ENCODE assay signal across 25 cellular contexts in genomic region chr5:484556-484955, GRCh38. TPM values are rescaled to one million over a fixed set of nuclear protein-coding genes. Genes with fewer than 3 reads are reported as not detected.
DNase-seq lines count a peak whose midpoint lies in the region; ATAC-seq and TF ChIP-seq lines count a peak whose summit lies in the region.
"Had no signal": no experiment of that assay in that cellular context is flagged by ENCODE, and none has a peak within 500 bp of the region (broad histone marks: within the 10 kb centered on the region; RNA-seq: fewer than 3 reads in every experiment).

No MANE protein-coding gene starts in this region.

- TF ChIP-seq CTCF in natural killer cell (IDR thresholded peaks at IDR 0.05) = no peak
- TF ChIP-seq CTCF in heart left ventricle (IDR thresholded peaks at IDR 0.05) = no peak

- no peak for ATAC-seq in natural killer cell treated with Interleukin-12 subunit alpha and Interleukin-12 subunit beta and Interleukin-15 and Interleukin-18, amount 100 ng/mL, for 72 hours
- no peak for ATAC-seq in natural killer cell
- no peak for ATAC-seq in heart left ventricle

- no peak overlapping the region for H4K91ac ChIP-seq in neuronal stem cell (ENCODE audit: low read depth, low read length, poor library complexity)

- no peak overlapping the region for H2BK120ac ChIP-seq in neuronal stem cell (ENCODE audit: low read depth, low read length)

- H3K14ac ChIP-seq in neuronal stem cell (ENCODE audit: low read length) = no peak overlapping the region

- intact Hi-C loops in natural killer cell (cut with micrococcal nuclease) = no loop called here
- intact Hi-C loops in heart left ventricle (cut with DNase I) = no loop called here

- no CpG with 5 or more reads among the region's 24 CpGs for WGBS in neuronal stem cell (ENCODE audit: extremely low coverage in 2 of 2, insufficient read length in 2 of 2, insufficient replicate concordance in 1 of 2), 2 donors
- WGBS in heart left ventricle, 4 donors = 90 to 94% (median 92%) methylated on average over 22 to 24 of the region's 24 CpGs

- no peak overlapping the region for H3K4me3 ChIP-seq in BLaER1 treated with 17β-estradiol and CSF1 and Interleukin-3, amounts not matched to agents 10 nM and 100 nM
- H3K4me3 ChIP-seq in SJCRH30 (no peak overlapping the region), neuronal stem cell (ENCODE audit: low read length in 2 of 2) (peak overlapping the region in 1 of 2 donors; percentile 60), heart left ventricle (no peak overlapping the region)
- H3K4me3 ChIP-seq: GM12878 had no signal

- no peaks in the 10 kb centered on the region for H3K9me3 Mint-ChIP-seq in natural killer cell treated with Interleukin-12 subunit alpha and Interleukin-12 subunit beta and Interleukin-15 and Interleukin-18, amount 100 ng/mL, for 72 hours
- H3K9me3 Mint-ChIP-seq in natural killer cell = no peaks in the 10 kb centered on the region
- H3K9me3 Mint-ChIP-seq: CD4-positive, alpha-beta memory T cell; CD4-positive, CD25-positive, alpha-beta regulatory T cell; CD8-positive, alpha-beta memory T cell had no signal

- H3K4me2 ChIP-seq in BLaER1 treated with 17β-estradiol and CSF1 and Interleukin-3, amounts not matched to agents 10 nM and 100 nM = peak overlapping the region; percentile 80 to 97 (median 89); a peak in 19 of 22 replicates
- no peak overlapping the region for H3K4me2 ChIP-seq in neuronal stem cell (ENCODE audit: insufficient read depth, low read length, poor library complexity, severe bottlenecking)

- no peaks in the 10 kb centered on the region for H3K27me3 Mint-ChIP-seq in natural killer cell treated with Interleukin-12 subunit alpha and Interleukin-12 subunit beta and Interleukin-15 and Interleukin-18, amount 100 ng/mL, for 72 hours
- no peaks in the 10 kb centered on the region for H3K27me3 Mint-ChIP-seq in natural killer cell (ENCODE audit: low read depth in 2 of 2)

- peak overlapping the region; percentile 73 for H3K23ac ChIP-seq in neuronal stem cell (ENCODE audit: low read depth, low read length, poor library complexity)

- H2AK5ac ChIP-seq in neuronal stem cell (ENCODE audit: low read depth, low read length) = peak overlapping the region; percentile 46

- no peak overlapping the region for H2BK15ac ChIP-seq in neuronal stem cell (ENCODE audit: low read length)

- H3K27ac Mint-ChIP-seq in natural killer cell treated with Interleukin-12 subunit alpha and Interleukin-12 subunit beta and Interleukin-15 and Interleukin-18, amount 100 ng/mL, for 72 hours = no peak overlapping the region
- H3K27ac Mint-ChIP-seq in natural killer cell = no peak overlapping the region
- H3K27ac Mint-ChIP-seq: CD4-positive, alpha-beta memory T cell; CD8-positive, alpha-beta memory T cell had no signal

- no peak overlapping the region for H3K9ac ChIP-seq in BLaER1 treated with 17β-estradiol and CSF1 and Interleukin-3, amounts not matched to agents 10 nM and 100 nM
- no peak overlapping the region for H3K9ac ChIP-seq in neuronal stem cell (ENCODE audit: low read depth, low read length, poor library complexity)

- no peak overlapping the region for H4K8ac ChIP-seq in neuronal stem cell (ENCODE audit: low read depth, low read length)

- peak overlapping the region; percentile 66 for H3K4ac ChIP-seq in neuronal stem cell (ENCODE audit: low read length)

- no peak overlapping the region for H3K4me3 Mint-ChIP-seq in natural killer cell treated with Interleukin-12 subunit alpha and Interleukin-12 subunit beta and Interleukin-15 and Interleukin-18, amount 100 ng/mL, for 72 hours
- no peak overlapping the region for H3K4me3 Mint-ChIP-seq in natural killer cell
- H3K4me3 Mint-ChIP-seq: CD8-positive, alpha-beta memory T cell had no signal

- peaks cover 0 to 6% of the 10 kb centered on the region in 2 donors for H3K4me1 Mint-ChIP-seq in natural killer cell treated with Interleukin-12 subunit alpha and Interleukin-12 subunit beta and Interleukin-15 and Interleukin-18, amount 100 ng/mL, for 72 hours (ENCODE audit: low read depth in 2 of 2)
- peaks cover 0 to 6% of the 10 kb centered on the region in 2 donors for H3K4me1 Mint-ChIP-seq in natural killer cell

- no peak overlapping the region for H2AFZ ChIP-seq in neuronal stem cell (ENCODE audit: low read length)

- H3K9me3 ChIP-seq in BLaER1 treated with 17β-estradiol and CSF1 and Interleukin-3, amounts not matched to agents 10 nM and 100 nM (replicated peaks in 1 of 11) = no peaks in the 10 kb centered on the region
- H3K9me3 ChIP-seq in SJCRH30 (replicated peaks) = no peaks in the 10 kb centered on the region
- H3K9me3 ChIP-seq in neuronal stem cell (replicated peaks in 1 of 2; ENCODE audit: control insufficient read depth in 2 of 2, insufficient read depth in 1 of 2, low read depth in 1 of 2, low read length in 2 of 2) = no peaks in the 10 kb centered on the region
- no peaks in the 10 kb centered on the region for H3K9me3 ChIP-seq in heart left ventricle
- H3K9me3 ChIP-seq: BE2C had no signal

- H2BK12ac ChIP-seq in neuronal stem cell (ENCODE audit: low read length) = no peak overlapping the region

- no peak overlapping the region for H2BK5ac ChIP-seq in neuronal stem cell (ENCODE audit: low read length)

- peaks cover 42 to 72% (median 63%) of the 10 kb centered on the region in 10 experiments for H3K4me1 ChIP-seq in BLaER1 treated with 17β-estradiol and CSF1 and Interleukin-3, amounts not matched to agents 10 nM and 100 nM
- H3K4me1 ChIP-seq in SJCRH30 = peaks cover 11% of the 10 kb centered on the region; the same call in 1 of the 2 replicates
- no peaks in the 10 kb centered on the region for H3K4me1 ChIP-seq in neuronal stem cell (ENCODE audit: control insufficient read depth in 2 of 2, insufficient read depth in 1 of 2, low read depth in 1 of 2, low read length in 2 of 2)
- peaks cover 0 to 11% (median 0%) of the 10 kb centered on the region in 12 donors for H3K4me1 ChIP-seq in heart left ventricle
- H3K4me1 ChIP-seq: BE2C had no signal

- peaks cover 3% of the 10 kb centered on the region for H3K79me1 ChIP-seq in neuronal stem cell (ENCODE audit: low read depth, low read length)

- no peak overlapping the region for H3K18ac ChIP-seq in neuronal stem cell (ENCODE audit: low read length)

- peaks cover 0 to 45% (median 5%) of the 10 kb centered on the region in 11 experiments; a peak in 10 of 22 replicates for H4K20me1 ChIP-seq in BLaER1 treated with 17β-estradiol and CSF1 and Interleukin-3, amounts not matched to agents 10 nM and 100 nM

- H3K36me3 ChIP-seq in BLaER1 treated with 17β-estradiol and CSF1 and Interleukin-3, amounts not matched to agents 10 nM and 100 nM = no peaks in the 10 kb centered on the region
- H3K36me3 ChIP-seq in SJCRH30 = no peaks in the 10 kb centered on the region
- H3K36me3 ChIP-seq in neuronal stem cell (replicated peaks in 1 of 2; ENCODE audit: control insufficient read depth in 2 of 2, insufficient read depth in 2 of 2, low read length in 2 of 2) = no peaks in the 10 kb centered on the region
- no peaks in the 10 kb centered on the region for H3K36me3 ChIP-seq in heart left ventricle
- H3K36me3 ChIP-seq: BE2C had no signal

- H3K27ac ChIP-seq in BLaER1 treated with 17β-estradiol and CSF1 and Interleukin-3, amounts not matched to agents 10 nM and 100 nM = no peak overlapping the region
- H3K27ac ChIP-seq in SJCRH30 = peak overlapping the region; percentile 70
- H3K27ac ChIP-seq in neuronal stem cell (replicated peaks; ENCODE audit: low read length) = no peak overlapping the region
- no peak overlapping the region for H3K27ac ChIP-seq in heart left ventricle

- DNase-seq in natural killer cell treated with Interleukin-12 subunit alpha and Interleukin-12 subunit beta and Interleukin-15 and Interleukin-18, amount 100 ng/mL, for 72 hours (ENCODE audit: low spot score) = peak; percentile 44
- DNase-seq in natural killer cell (no peak), SJCRH30 (no peak), neuronal stem cell (ENCODE audit: low spot score) (no peak), pons (ENCODE audit: low spot score) (no peak), heart left ventricle (no peak)
- no peak for DNase-seq in activated CD4-positive, alpha-beta T cell treated with anti-CD3 and anti-CD28 coated beads for 48 hours
- DNase-seq: 8988T; ACHN; BE2C; C1 segment of cervical spinal cord; CD4-positive, alpha-beta memory T cell; CD4-positive, CD25-positive, alpha-beta regulatory T cell; CD8-positive, alpha-beta memory T cell; COR-L47; DMS 273 treated with DMSO at 0.1 percent for 48 hours; DMS153; DMS53; DMS79; DND-41; EL; GDM1 had no signal

- H3K27me3 ChIP-seq in BLaER1 treated with 17β-estradiol and CSF1 and Interleukin-3, amounts not matched to agents 10 nM and 100 nM = peaks cover 0 to 53% (median 0%) of the 10 kb centered on the region in 11 experiments; a peak in 8 of 22 replicates
- H3K27me3 ChIP-seq in SJCRH30 = no peaks in the 10 kb centered on the region
- H3K27me3 ChIP-seq in neuronal stem cell (ENCODE audit: control insufficient read depth in 3 of 3, insufficient read depth in 3 of 3, low read depth in 1 of 3, low read length in 3 of 3) = peaks cover 0 to 7% (median 0%) of the 10 kb centered on the region in 3 experiments
- H3K27me3 ChIP-seq in heart left ventricle = peaks cover 19 to 78% (median 38%) of the 10 kb centered on the region in 9 donors

- TF ChIP-seq POLR2A in heart left ventricle (IDR thresholded peaks at IDR 0.05) = no peak

- no peaks in the 10 kb centered on the region for H3K36me3 Mint-ChIP-seq in natural killer cell treated with Interleukin-12 subunit alpha and Interleukin-12 subunit beta and Interleukin-15 and Interleukin-18, amount 100 ng/mL, for 72 hours
- H3K36me3 Mint-ChIP-seq in natural killer cell = no peaks in the 10 kb centered on the region
- H3K36me3 Mint-ChIP-seq: CD14-positive monocyte; CD4-positive, alpha-beta memory T cell; CD4-positive, CD25-positive, alpha-beta regulatory T cell; CD8-positive, alpha-beta memory T cell had no signal

RNA-seq across cellular contexts. Expression of gene SLC9A3, which starts 39.7 kb away (rescaled TPM):
- 1 to 10 TPM in 1 of 2 donors, under 1 TPM in 1; 0.21 to 1.1 TPM for total RNA-seq in natural killer cell treated with Interleukin-12 subunit alpha and Interleukin-12 subunit beta and Interleukin-15 and Interleukin-18, amount 100 ng/mL, for 72 hours
- total RNA-seq in natural killer cell = 1 to 10 TPM in 1 of 3 donors, under 1 TPM in 2; 0.61 to 1.1 (median 0.73) TPM
- 2.4 and 2.5 TPM in 2 replicates for total RNA-seq in SJCRH30 (2014; rRNA removed; shearing (Covaris generic))
- polyA plus RNA-seq in neuronal stem cell (2013, experiment 1 of 2) = 3.3 TPM
- 3.2 TPM for polyA plus RNA-seq in neuronal stem cell (2013, experiment 2 of 2)
- 1 to 10 TPM in 6 of 9 donors, under 1 TPM in 3; 0.65 to 3.8 (median 1.1) TPM for total RNA-seq in heart left ventricle
- under 1 TPM; 0.50 to 0.82 TPM for polyA plus RNA-seq in heart left ventricle

RNA-seq across cellular contexts. Expression of gene EXOC3, which starts 41.6 kb away (rescaled TPM):
- total RNA-seq in natural killer cell treated with Interleukin-12 subunit alpha and Interleukin-12 subunit beta and Interleukin-15 and Interleukin-18, amount 100 ng/mL, for 72 hours = 10 to 100 TPM; 60.2 to 89.8 TPM
- total RNA-seq in natural killer cell (10 to 100 TPM; 89.6 to 99.9 (median 96.3) TPM), heart left ventricle (10 to 100 TPM; 33.6 to 45.5 (median 42.8) TPM)
- 10.2 and 10.4 TPM in 2 replicates for total RNA-seq in SJCRH30 (2014; rRNA removed; shearing (Covaris generic))
- polyA plus RNA-seq in neuronal stem cell (2013, experiment 1 of 2) = 18.9 TPM
- polyA plus RNA-seq in neuronal stem cell (2013, experiment 2 of 2) = 18.7 TPM
- 10 to 100 TPM; 20.6 to 45.4 TPM for polyA plus RNA-seq in heart left ventricle
